33 cellular contexts compared by ENCODE assay signal in the genomic region with DNA sequence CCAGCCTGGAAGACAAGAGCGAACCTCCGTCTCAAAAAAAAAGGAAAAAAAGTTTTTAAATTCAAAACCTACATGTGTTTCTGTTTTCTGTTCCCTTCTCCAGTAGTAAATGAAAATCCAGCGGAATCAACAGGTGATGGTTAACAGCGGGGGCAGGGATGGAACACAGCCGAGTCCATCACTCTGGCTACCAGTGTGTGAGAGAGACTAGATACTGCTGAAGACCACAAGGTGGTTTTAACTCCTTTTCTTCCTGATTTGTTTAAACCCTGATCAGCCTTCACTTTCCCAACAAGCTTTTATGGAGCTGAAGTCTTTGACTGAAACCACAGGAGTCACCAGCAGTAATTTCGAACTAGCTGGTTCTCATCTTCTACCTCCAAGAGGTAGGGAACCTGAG.
"Had no signal": no experiment of that assay in that cellular context is flagged by ENCODE, and none has a peak within 500 bp of the region (broad histone marks: within the 10 kb centered on the region; RNA-seq: fewer than 3 reads in every experiment).

No MANE protein-coding gene starts in this region.

- H3K27ac ChIP-seq: body of pancreas, breast epithelium, Peyer's patch, SJSA1 had no signal

- ATAC-seq: activated CD4-positive, alpha-beta T cell treated with anti-CD3 and anti-CD28 coated beads for 36 hours; activated CD4-positive, CD25-positive, alpha-beta regulatory T cell treated with anti-CD3 and anti-CD28 coated beads, Interleukin-2, amount 50 U/mL, for 24 hours; activated CD8-positive, alpha-beta T cell treated with anti-CD3 and anti-CD28 coated beads, Interleukin-2, amount 10 ng/mL, durations not matched to agents 7 days and 5 days; body of pancreas had no signal

- H3K4me1 ChIP-seq: Peyer's patch, SJSA1 had no signal

- H3K27me3 ChIP-seq: body of pancreas, breast epithelium, Peyer's patch, SJSA1 had no signal

- H3K4me3 Mint-ChIP-seq: activated CD4-positive, alpha-beta T cell treated with anti-CD3 and anti-CD28 coated beads for 36 hours; activated CD4-positive, alpha-beta T cell treated with anti-CD3 and anti-CD28 coated beads, Interleukin-2, amount 10 ng/mL, durations not matched to agents 7 days and 5 days; activated CD8-positive, alpha-beta T cell treated with anti-CD3 and anti-CD28 coated beads, Interleukin-2, amount 10 ng/mL, durations not matched to agents 7 days and 5 days; activated naive CD4-positive, alpha-beta T cell treated with anti-CD3 and anti-CD28 coated beads, Interleukin-2, amount 50 U/mL, for 24 hours; activated naive CD8-positive, alpha-beta T cell treated with anti-CD3 and anti-CD28 coated beads, Interleukin-2, amount 10 ng/mL, durations not matched to agents 7 days and 5 days; activated T-cell treated with anti-CD3 and anti-CD28 coated beads, Interleukin-2, amount 50 U/mL, for 24 hours; T-helper 1 cell treated with Interleukin-12 subunit alpha and Interleukin-12 subunit beta and Interleukin-4 antibody, amounts not matched to agents 30 μg/mL and 1 μg/mL, for 36 hours; T-helper 2 cell treated with Interferon-gamma antibody and Interleukin-4, amounts not matched to agents 5 μg/mL and 100 μg/mL, for 36 hours had no signal

- H3K36me3 Mint-ChIP-seq: IgD-negative memory B cell had no signal

- H3K4me1 Mint-ChIP-seq: activated CD4-positive, alpha-beta T cell treated with anti-CD3 and anti-CD28 coated beads for 36 hours; activated CD4-positive, alpha-beta T cell treated with anti-CD3 and anti-CD28 coated beads, Interleukin-2, amount 10 ng/mL, durations not matched to agents 7 days and 5 days; activated naive CD4-positive, alpha-beta T cell treated with anti-CD3 and anti-CD28 coated beads, Interleukin-2, amount 50 U/mL, for 24 hours; activated naive CD8-positive, alpha-beta T cell treated with anti-CD3 and anti-CD28 coated beads, Interleukin-2, amount 10 ng/mL, durations not matched to agents 7 days and 5 days; IgD-negative memory B cell had no signal

- H3K9ac ChIP-seq: SK-N-SH had no signal

- H3K4me2 ChIP-seq: SK-N-SH had no signal

- H3K36me3 ChIP-seq: breast epithelium, SJSA1 had no signal

- H3K9me2 ChIP-seq: SK-N-SH had no signal

- DNase-seq: activated CD4-positive, alpha-beta T cell treated with anti-CD3 and anti-CD28 coated beads for 36 hours; activated CD4-positive, alpha-beta T cell treated with anti-CD3 and anti-CD28 coated beads, Interleukin-2, amount 10 ng/mL, durations not matched to agents 7 days and 5 days; activated CD4-positive, alpha-beta T cell treated with anti-CD3 and anti-CD28 coated beads, Interleukin-2, amount 50 U/mL, for 48 hours; activated CD8-positive, alpha-beta T cell treated with anti-CD3 and anti-CD28 coated beads, Interleukin-2, amount 10 ng/mL, durations not matched to agents 7 days and 5 days; activated gamma-delta T cell; activated naive CD4-positive, alpha-beta T cell treated with Interleukin-2 at 50 U/mL for 16 hours; activated naive CD8-positive, alpha-beta T cell treated with anti-CD3 and anti-CD28 coated beads, Interleukin-2, amount 10 ng/mL, durations not matched to agents 7 days and 5 days; activated T-cell treated with anti-CD3 and anti-CD28 coated beads, Interleukin-2, amount 50 U/mL, for 24 hours; amygdala; body of pancreas; caudate nucleus; Karpas-422; KBM-7; NCI-H1048; NCI-H1436 treated with DMSO at 0.1 percent for 48 hours; NCI-H1694 treated with DMSO at 0.1 percent for 48 hours; NCI-H2029; NCI-H2171 treated with DMSO at 0.1 percent for 48 hours; NCI-H2227 treated with DMSO at 0.1 percent for 48 hours; NCI-H446; NCI-H524 treated with DMSO at 0.1 percent for 48 hours; Peyer's patch; RPMI8226; SHP77 treated with DMSO at 0.1 percent for 48 hours; SK-N-SH had no signal

- H3K9me3 ChIP-seq: Peyer's patch, SJSA1, SK-N-SH had no signal

- H3K27me3 Mint-ChIP-seq: activated CD4-positive, alpha-beta T cell treated with anti-CD3 and anti-CD28 coated beads for 36 hours; activated CD4-positive, alpha-beta T cell treated with anti-CD3 and anti-CD28 coated beads, Interleukin-2, amount 10 ng/mL, durations not matched to agents 7 days and 5 days; activated naive CD4-positive, alpha-beta T cell treated with anti-CD3 and anti-CD28 coated beads, Interleukin-2, amount 50 U/mL, for 24 hours; activated naive CD8-positive, alpha-beta T cell treated with anti-CD3 and anti-CD28 coated beads, Interleukin-2, amount 10 ng/mL, durations not matched to agents 7 days and 5 days; activated T-cell treated with anti-CD3 and anti-CD28 coated beads, Interleukin-2, amount 50 U/mL, for 24 hours; IgD-negative memory B cell had no signal

- H3K4me3 ChIP-seq: body of pancreas, breast epithelium, Peyer's patch, SJSA1 had no signal

- H3K27ac Mint-ChIP-seq: activated CD4-positive, alpha-beta T cell treated with anti-CD3 and anti-CD28 coated beads for 36 hours; activated CD4-positive, alpha-beta T cell treated with anti-CD3 and anti-CD28 coated beads, Interleukin-2, amount 10 ng/mL, durations not matched to agents 7 days and 5 days; activated CD8-positive, alpha-beta T cell treated with anti-CD3 and anti-CD28 coated beads, Interleukin-2, amount 10 ng/mL, durations not matched to agents 7 days and 5 days; activated naive CD4-positive, alpha-beta T cell treated with anti-CD3 and anti-CD28 coated beads, Interleukin-2, amount 50 U/mL, for 24 hours; activated naive CD8-positive, alpha-beta T cell treated with anti-CD3 and anti-CD28 coated beads, Interleukin-2, amount 10 ng/mL, durations not matched to agents 7 days and 5 days; activated T-cell treated with anti-CD3 and anti-CD28 coated beads, Interleukin-2, amount 50 U/mL, for 24 hours; activated T-helper 2 cell treated with anti-CD3 and anti-CD28 coated beads, Interferon-gamma antibody, Interleukin-2, Interleukin-4, amounts not matched to agents 10 μg/mL and 5 μg/mL and 100 μg/mL, durations not matched to agents 14 hours and 24 hours and 36 hours; IgD-negative memory B cell; T-helper 1 cell treated with Interleukin-12 subunit alpha and Interleukin-12 subunit beta and Interleukin-4 antibody, amounts not matched to agents 30 μg/mL and 1 μg/mL, for 36 hours; T-helper 2 cell treated with Interferon-gamma antibody and Interleukin-4, amounts not matched to agents 5 μg/mL and 100 μg/mL, for 36 hours had no signal
